In genomic region chr11:3796796-3797328, GRCh38 we compare ENCODE assay signal across 8 cellular contexts. TPM values are rescaled to one million over a fixed set of nuclear protein-coding genes. Genes with fewer than 3 reads are reported as not detected.
DNase-seq lines count a peak whose midpoint lies in the region; ATAC-seq lines count a peak whose summit lies in the region.

No MANE protein-coding gene starts in this region.

- H3K4me3 ChIP-seq in ectodermal cell (ENCODE audit: insufficient read depth, low read depth, low read length) = peak overlapping the region; percentile 99

- ATAC-seq in HG02852 (IDR thresholded peaks at IDR 0.05; ENCODE audit: unreplicated experiment) = peak; percentile 39
- ATAC-seq in naive B cell (ENCODE audit: low read depth in 2 of 2) = peak in 1 of 2 donors; percentile 36

- peaks cover 16% of the 10 kb centered on the region for H3K36me3 Mint-ChIP-seq in T-helper 1 cell treated with Interleukin-12 subunit alpha and Interleukin-12 subunit beta and Interleukin-4 antibody, amounts not matched to agents 30 μg/mL and 1 μg/mL, for 36 hours (ENCODE audit: low read depth)
- no peaks in the 10 kb centered on the region for H3K36me3 Mint-ChIP-seq in naive B cell

- H3K27me3 ChIP-seq in ectodermal cell (ENCODE audit: control insufficient read depth, insufficient read depth, low read length, poor library complexity, severe bottlenecking) = no peaks in the 10 kb centered on the region

- DNase-seq in T-helper 1 cell = no peak
- peak; percentile 40 for DNase-seq in NCI-H748 treated with DMSO at 0.1 percent for 48 hours (lab: John Stamatoyannopoulos, UW)
- no peak for DNase-seq in naive B cell
- DNase-seq in inferior parietal cortex (ENCODE audit: extremely low spot score) = no peak
- no peak for DNase-seq in activated CD8-positive, alpha-beta memory T cell treated with anti-CD3 and anti-CD28 coated beads for 24 hours

- peak overlapping the region; percentile 94 for H3K27ac ChIP-seq in ectodermal cell (ENCODE audit: insufficient read depth, low read depth, low read length, poor library complexity, severe bottlenecking)

- H3K27me3 Mint-ChIP-seq in T-helper 1 cell treated with Interleukin-12 subunit alpha and Interleukin-12 subunit beta and Interleukin-4 antibody, amounts not matched to agents 30 μg/mL and 1 μg/mL, for 36 hours (ENCODE audit: low read depth) = no peaks in the 10 kb centered on the region
- no peaks in the 10 kb centered on the region for H3K27me3 Mint-ChIP-seq in naive B cell

- 0% methylated on average over 25 of the region's 26 CpGs for WGBS in ectodermal cell, 2 experiments

- H3K27ac Mint-ChIP-seq in T-helper 1 cell treated with Interleukin-12 subunit alpha and Interleukin-12 subunit beta and Interleukin-4 antibody, amounts not matched to agents 30 μg/mL and 1 μg/mL, for 36 hours = peak overlapping the region; percentile 98
- peak overlapping the region; percentile 98 to 100 (median 99) for H3K27ac Mint-ChIP-seq in naive B cell

- H3K4me1 Mint-ChIP-seq in T-helper 1 cell treated with Interleukin-12 subunit alpha and Interleukin-12 subunit beta and Interleukin-4 antibody, amounts not matched to agents 30 μg/mL and 1 μg/mL, for 36 hours (ENCODE audit: low read depth) = peaks cover 31% of the 10 kb centered on the region
- H3K4me1 Mint-ChIP-seq in naive B cell = peaks cover 16 to 49% (median 39%) of the 10 kb centered on the region in 3 donors

- no peaks in the 10 kb centered on the region for H3K9me3 ChIP-seq in ectodermal cell (ENCODE audit: control insufficient read depth, low read length)

- peaks cover 11% of the 10 kb centered on the region for H3K36me3 ChIP-seq in ectodermal cell (ENCODE audit: control insufficient read depth, insufficient read depth, low read length)

- H3K4me3 Mint-ChIP-seq in T-helper 1 cell treated with Interleukin-12 subunit alpha and Interleukin-12 subunit beta and Interleukin-4 antibody, amounts not matched to agents 30 μg/mL and 1 μg/mL, for 36 hours = peak overlapping the region; percentile 97
- H3K4me3 Mint-ChIP-seq in naive B cell = peak overlapping the region; percentile 89 to 100 (median 97)

- H3K4me1 ChIP-seq in ectodermal cell (ENCODE audit: control insufficient read depth, insufficient read depth, low read length) = peaks cover 9% of the 10 kb centered on the region

- no peaks in the 10 kb centered on the region for H3K9me3 Mint-ChIP-seq in T-helper 1 cell treated with Interleukin-12 subunit alpha and Interleukin-12 subunit beta and Interleukin-4 antibody, amounts not matched to agents 30 μg/mL and 1 μg/mL, for 36 hours
- no peaks in the 10 kb centered on the region for H3K9me3 Mint-ChIP-seq in naive B cell

RNA-seq across cellular contexts. Expression of gene NUP98, which starts 0.5 kb away (rescaled TPM):
- 82.8 TPM for polyA plus RNA-seq in ectodermal cell (2013, experiment 1 of 4)
- 85.4 TPM for polyA plus RNA-seq in ectodermal cell (2013, experiment 2 of 4)
- 70.1 TPM for polyA plus RNA-seq in ectodermal cell (2013, experiment 3 of 4)
- 71.7 TPM for polyA plus RNA-seq in ectodermal cell (2013, experiment 4 of 4)
- polyA plus RNA-seq in naive B cell (ENCODE audit: low read depth in 6 of 6) = 10 to 100 TPM; 29.4 to 57.0 (median 38.7) TPM

RNA-seq across cellular contexts. Expression of gene PGAP2, which starts 11.5 kb away (rescaled TPM):
- polyA plus RNA-seq in ectodermal cell (2013, experiment 1 of 4) = 47.0 TPM
- 42.8 TPM for polyA plus RNA-seq in ectodermal cell (2013, experiment 2 of 4)
- 37.0 TPM for polyA plus RNA-seq in ectodermal cell (2013, experiment 3 of 4)
- 34.4 TPM for polyA plus RNA-seq in ectodermal cell (2013, experiment 4 of 4)
- 10 to 100 TPM; 16.6 to 29.1 (median 19.3) TPM for polyA plus RNA-seq in naive B cell (ENCODE audit: low read depth in 6 of 6)

RNA-seq across cellular contexts. Expression of gene RHOG, which starts 43.9 kb away (rescaled TPM):
- polyA plus RNA-seq in ectodermal cell (2013, experiment 1 of 4) = 24.4 TPM
- polyA plus RNA-seq in ectodermal cell (2013, experiment 2 of 4) = 25.9 TPM
- 24.9 TPM for polyA plus RNA-seq in ectodermal cell (2013, experiment 3 of 4)
- 24.9 TPM for polyA plus RNA-seq in ectodermal cell (2013, experiment 4 of 4)
- polyA plus RNA-seq in naive B cell (ENCODE audit: low read depth in 6 of 6) = 100 to 1,000 TPM in 5 of 6 donors, 10 to 100 TPM in 1; 88.9 to 144 (median 117) TPM

RNA-seq across cellular contexts. Expression of gene STIM1, which starts 58.6 kb away (rescaled TPM):
- 18.1 TPM for polyA plus RNA-seq in ectodermal cell (2013, experiment 1 of 4)
- polyA plus RNA-seq in ectodermal cell (2013, experiment 2 of 4) = 17.3 TPM
- polyA plus RNA-seq in ectodermal cell (2013, experiment 3 of 4) = 15.1 TPM
- 18.6 TPM for polyA plus RNA-seq in ectodermal cell (2013, experiment 4 of 4)
- 10 to 100 TPM; 29.1 to 51.9 (median 35.0) TPM for polyA plus RNA-seq in naive B cell (ENCODE audit: low read depth in 6 of 6)
